Comparison of ENCODE assay signal across 1 cellular context in the genomic region with DNA sequence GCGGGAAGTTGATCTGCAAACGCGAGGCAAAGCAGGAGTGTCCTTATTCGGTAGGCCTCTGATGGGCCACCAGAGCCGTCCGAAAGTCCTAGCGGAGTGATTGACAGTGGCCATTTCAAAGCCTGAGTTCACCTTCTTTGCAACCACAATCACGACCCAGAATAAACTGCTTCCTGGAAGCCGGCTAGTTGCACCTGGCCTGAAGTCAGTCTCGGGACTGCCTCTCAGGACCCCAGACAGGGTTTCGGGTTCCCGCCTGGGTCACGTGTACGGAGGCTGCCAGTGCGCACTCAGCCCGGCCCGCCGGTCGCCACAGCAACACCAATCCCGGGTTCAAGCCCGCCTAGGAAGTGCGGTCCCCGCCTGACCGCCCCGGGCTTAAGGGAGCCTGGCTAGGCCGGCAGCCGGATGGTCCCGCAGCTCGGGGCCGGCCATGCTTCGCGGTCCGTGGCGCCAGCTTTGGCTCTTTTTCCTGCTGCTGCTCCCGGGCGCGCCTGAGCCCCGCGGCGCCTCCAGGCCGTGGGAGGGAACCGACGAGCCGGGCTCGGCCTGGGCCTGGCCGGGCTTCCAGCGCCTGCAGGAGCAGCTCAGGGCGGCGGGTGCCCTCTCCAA.
TF ChIP-seq lines count a peak whose summit lies in the region.

A gene with protein sequence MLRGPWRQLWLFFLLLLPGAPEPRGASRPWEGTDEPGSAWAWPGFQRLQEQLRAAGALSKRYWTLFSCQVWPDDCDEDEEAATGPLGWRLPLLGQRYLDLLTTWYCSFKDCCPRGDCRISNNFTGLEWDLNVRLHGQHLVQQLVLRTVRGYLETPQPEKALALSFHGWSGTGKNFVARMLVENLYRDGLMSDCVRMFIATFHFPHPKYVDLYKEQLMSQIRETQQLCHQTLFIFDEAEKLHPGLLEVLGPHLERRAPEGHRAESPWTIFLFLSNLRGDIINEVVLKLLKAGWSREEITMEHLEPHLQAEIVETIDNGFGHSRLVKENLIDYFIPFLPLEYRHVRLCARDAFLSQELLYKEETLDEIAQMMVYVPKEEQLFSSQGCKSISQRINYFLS (plus strand): TSS at position 375 of the 612 bp plus-strand sequence. CDS start 59 bp downstream, at position 434.

TF ChIP-seq in K562, 482 proteins besides CTCF, POLR2A, EP300 and RAD21 (continued from another document and continues in another):
- TF ChIP-seq, protein P1, sequence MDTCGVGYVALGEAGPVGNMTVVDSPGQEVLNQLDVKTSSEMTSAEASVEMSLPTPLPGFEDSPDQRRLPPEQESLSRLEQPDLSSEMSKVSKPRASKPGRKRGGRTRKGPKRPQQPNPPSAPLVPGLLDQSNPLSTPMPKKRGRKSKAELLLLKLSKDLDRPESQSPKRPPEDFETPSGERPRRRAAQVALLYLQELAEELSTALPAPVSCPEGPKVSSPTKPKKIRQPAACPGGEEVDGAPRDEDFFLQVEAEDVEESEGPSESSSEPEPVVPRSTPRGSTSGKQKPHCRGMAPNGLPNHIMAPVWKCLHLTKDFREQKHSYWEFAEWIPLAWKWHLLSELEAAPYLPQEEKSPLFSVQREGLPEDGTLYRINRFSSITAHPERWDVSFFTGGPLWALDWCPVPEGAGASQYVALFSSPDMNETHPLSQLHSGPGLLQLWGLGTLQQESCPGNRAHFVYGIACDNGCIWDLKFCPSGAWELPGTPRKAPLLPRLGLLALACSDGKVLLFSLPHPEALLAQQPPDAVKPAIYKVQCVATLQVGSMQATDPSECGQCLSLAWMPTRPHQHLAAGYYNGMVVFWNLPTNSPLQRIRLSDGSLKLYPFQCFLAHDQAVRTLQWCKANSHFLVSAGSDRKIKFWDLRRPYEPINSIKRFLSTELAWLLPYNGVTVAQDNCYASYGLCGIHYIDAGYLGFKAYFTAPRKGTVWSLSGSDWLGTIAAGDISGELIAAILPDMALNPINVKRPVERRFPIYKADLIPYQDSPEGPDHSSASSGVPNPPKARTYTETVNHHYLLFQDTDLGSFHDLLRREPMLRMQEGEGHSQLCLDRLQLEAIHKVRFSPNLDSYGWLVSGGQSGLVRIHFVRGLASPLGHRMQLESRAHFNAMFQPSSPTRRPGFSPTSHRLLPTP (IDR thresholded peaks at IDR 0.05; ENCODE audit: borderline replicate concordance, extremely low read depth, insufficient read length) = no peak
- TF ChIP-seq MCM2 (IDR thresholded peaks at IDR 0.05; ENCODE audit: low read depth) (no peak), ZFP36 (IDR thresholded peaks at IDR 0.05; ENCODE audit: low read depth, low read length, partially characterized antibody) (no peak), HOXB6 (CRISPR knock-in tag; IDR thresholded peaks at IDR 0.05; ENCODE audit: borderline replicate concordance) (no peak), ZNF717 (CRISPR knock-in tag; IDR thresholded peaks at IDR 0.05) (no peak), ELF4 (CRISPR knock-in tag; IDR thresholded peaks at IDR 0.05) (no peak), TBL1XR1 (IDR thresholded peaks at IDR 0.05; ENCODE audit: low read length in 2 of 2) (no peak), NEUROD1 (IDR thresholded peaks at IDR 0.05; ENCODE audit: borderline replicate concordance, low read depth, low read length, partially characterized antibody) (no peak), ZNF282 (CRISPR knock-in tag; IDR thresholded peaks at IDR 0.05) (0 out of 2 replicates have a peak, but pooled peaks have one; percentile 83), ZZZ3 (IDR thresholded peaks at IDR 0.05) (no peak), MAFF (IDR thresholded peaks at IDR 0.05; ENCODE audit: low read length) (no peak), NFXL1 (CRISPR knock-in tag; IDR thresholded peaks at IDR 0.05) (no peak), SPI1 (IDR thresholded peaks at IDR 0.05; ENCODE audit: borderline replicate concordance, low read depth, low read length) (peak; percentile 33; the same call in 1 of the 2 replicates), PHTF2 (CRISPR knock-in tag; IDR thresholded peaks at IDR 0.05) (no peak), SREBF2 (CRISPR knock-in tag; IDR thresholded peaks at IDR 0.05) (no peak), PYGO2 (tag; IDR thresholded peaks at IDR 0.05) (no peak), POLR2G (IDR thresholded peaks at IDR 0.05; ENCODE audit: low read depth, low read length) (peak; percentile 95), ZNF445 (CRISPR knock-in tag; IDR thresholded peaks at IDR 0.05; ENCODE audit: low read depth) (no peak), GTF2E2 (tag; IDR thresholded peaks at IDR 0.05) (peak; percentile 87), BCL6 (CRISPR knock-in tag; IDR thresholded peaks at IDR 0.05) (no peak), ZNF175 (CRISPR knock-in tag; IDR thresholded peaks at IDR 0.05; ENCODE audit: low read depth) (no peak), ARNT (IDR thresholded peaks at IDR 0.05) (no peak), NONO (IDR thresholded peaks at IDR 0.05; ENCODE audit: low read depth in 2 of 2, low read length in 1 of 2) (peak in 1 of 2 experiments; percentile 89; a peak in 2 of 4 replicates)
- TF ChIP-seq, protein P2, sequence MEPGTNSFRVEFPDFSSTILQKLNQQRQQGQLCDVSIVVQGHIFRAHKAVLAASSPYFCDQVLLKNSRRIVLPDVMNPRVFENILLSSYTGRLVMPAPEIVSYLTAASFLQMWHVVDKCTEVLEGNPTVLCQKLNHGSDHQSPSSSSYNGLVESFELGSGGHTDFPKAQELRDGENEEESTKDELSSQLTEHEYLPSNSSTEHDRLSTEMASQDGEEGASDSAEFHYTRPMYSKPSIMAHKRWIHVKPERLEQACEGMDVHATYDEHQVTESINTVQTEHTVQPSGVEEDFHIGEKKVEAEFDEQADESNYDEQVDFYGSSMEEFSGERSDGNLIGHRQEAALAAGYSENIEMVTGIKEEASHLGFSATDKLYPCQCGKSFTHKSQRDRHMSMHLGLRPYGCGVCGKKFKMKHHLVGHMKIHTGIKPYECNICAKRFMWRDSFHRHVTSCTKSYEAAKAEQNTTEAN (CRISPR knock-in tag; IDR thresholded peaks at IDR 0.05) = no peak
- TF ChIP-seq, protein P3, sequence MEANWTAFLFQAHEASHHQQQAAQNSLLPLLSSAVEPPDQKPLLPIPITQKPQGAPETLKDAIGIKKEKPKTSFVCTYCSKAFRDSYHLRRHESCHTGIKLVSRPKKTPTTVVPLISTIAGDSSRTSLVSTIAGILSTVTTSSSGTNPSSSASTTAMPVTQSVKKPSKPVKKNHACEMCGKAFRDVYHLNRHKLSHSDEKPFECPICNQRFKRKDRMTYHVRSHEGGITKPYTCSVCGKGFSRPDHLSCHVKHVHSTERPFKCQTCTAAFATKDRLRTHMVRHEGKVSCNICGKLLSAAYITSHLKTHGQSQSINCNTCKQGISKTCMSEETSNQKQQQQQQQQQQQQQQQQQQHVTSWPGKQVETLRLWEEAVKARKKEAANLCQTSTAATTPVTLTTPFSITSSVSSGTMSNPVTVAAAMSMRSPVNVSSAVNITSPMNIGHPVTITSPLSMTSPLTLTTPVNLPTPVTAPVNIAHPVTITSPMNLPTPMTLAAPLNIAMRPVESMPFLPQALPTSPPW (CRISPR knock-in tag; IDR thresholded peaks at IDR 0.05) = peak; percentile 40; the same call in 1 of the 2 replicates
- TF ChIP-seq, protein P4, sequence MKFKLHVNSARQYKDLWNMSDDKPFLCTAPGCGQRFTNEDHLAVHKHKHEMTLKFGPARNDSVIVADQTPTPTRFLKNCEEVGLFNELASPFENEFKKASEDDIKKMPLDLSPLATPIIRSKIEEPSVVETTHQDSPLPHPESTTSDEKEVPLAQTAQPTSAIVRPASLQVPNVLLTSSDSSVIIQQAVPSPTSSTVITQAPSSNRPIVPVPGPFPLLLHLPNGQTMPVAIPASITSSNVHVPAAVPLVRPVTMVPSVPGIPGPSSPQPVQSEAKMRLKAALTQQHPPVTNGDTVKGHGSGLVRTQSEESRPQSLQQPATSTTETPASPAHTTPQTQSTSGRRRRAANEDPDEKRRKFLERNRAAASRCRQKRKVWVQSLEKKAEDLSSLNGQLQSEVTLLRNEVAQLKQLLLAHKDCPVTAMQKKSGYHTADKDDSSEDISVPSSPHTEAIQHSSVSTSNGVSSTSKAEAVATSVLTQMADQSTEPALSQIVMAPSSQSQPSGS (CRISPR knock-in tag; IDR thresholded peaks at IDR 0.05) = 0 out of 2 replicates have a peak, but pooled peaks have one; percentile 61
- TF ChIP-seq, protein P5, sequence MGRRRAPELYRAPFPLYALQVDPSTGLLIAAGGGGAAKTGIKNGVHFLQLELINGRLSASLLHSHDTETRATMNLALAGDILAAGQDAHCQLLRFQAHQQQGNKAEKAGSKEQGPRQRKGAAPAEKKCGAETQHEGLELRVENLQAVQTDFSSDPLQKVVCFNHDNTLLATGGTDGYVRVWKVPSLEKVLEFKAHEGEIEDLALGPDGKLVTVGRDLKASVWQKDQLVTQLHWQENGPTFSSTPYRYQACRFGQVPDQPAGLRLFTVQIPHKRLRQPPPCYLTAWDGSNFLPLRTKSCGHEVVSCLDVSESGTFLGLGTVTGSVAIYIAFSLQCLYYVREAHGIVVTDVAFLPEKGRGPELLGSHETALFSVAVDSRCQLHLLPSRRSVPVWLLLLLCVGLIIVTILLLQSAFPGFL (CRISPR knock-in tag; IDR thresholded peaks at IDR 0.05) = no peak
- TF ChIP-seq, protein P6, sequence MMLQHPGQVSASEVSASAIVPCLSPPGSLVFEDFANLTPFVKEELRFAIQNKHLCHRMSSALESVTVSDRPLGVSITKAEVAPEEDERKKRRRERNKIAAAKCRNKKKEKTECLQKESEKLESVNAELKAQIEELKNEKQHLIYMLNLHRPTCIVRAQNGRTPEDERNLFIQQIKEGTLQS (IDR thresholded peaks at IDR 0.05) = no peak
- TF ChIP-seq, protein P6 (CRISPR knock-in tag; conservative IDR thresholded peaks at IDR 0.05) = peak; percentile 79
- TF ChIP-seq, protein P7, sequence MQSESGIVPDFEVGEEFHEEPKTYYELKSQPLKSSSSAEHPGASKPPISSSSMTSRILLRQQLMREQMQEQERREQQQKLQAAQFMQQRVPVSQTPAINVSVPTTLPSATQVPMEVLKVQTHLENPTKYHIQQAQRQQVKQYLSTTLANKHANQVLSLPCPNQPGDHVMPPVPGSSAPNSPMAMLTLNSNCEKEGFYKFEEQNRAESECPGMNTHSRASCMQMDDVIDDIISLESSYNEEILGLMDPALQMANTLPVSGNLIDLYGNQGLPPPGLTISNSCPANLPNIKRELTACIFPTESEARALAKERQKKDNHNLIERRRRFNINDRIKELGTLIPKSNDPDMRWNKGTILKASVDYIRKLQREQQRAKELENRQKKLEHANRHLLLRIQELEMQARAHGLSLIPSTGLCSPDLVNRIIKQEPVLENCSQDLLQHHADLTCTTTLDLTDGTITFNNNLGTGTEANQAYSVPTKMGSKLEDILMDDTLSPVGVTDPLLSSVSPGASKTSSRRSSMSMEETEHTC (IDR thresholded peaks at IDR 0.05) = peak; percentile 53; the same call in 1 of the 2 replicates
- TF ChIP-seq, protein P8, sequence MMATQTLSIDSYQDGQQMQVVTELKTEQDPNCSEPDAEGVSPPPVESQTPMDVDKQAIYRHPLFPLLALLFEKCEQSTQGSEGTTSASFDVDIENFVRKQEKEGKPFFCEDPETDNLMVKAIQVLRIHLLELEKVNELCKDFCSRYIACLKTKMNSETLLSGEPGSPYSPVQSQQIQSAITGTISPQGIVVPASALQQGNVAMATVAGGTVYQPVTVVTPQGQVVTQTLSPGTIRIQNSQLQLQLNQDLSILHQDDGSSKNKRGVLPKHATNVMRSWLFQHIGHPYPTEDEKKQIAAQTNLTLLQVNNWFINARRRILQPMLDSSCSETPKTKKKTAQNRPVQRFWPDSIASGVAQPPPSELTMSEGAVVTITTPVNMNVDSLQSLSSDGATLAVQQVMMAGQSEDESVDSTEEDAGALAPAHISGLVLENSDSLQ (IDR thresholded peaks at IDR 0.05) = peak; percentile 94
- TF ChIP-seq, protein P9, sequence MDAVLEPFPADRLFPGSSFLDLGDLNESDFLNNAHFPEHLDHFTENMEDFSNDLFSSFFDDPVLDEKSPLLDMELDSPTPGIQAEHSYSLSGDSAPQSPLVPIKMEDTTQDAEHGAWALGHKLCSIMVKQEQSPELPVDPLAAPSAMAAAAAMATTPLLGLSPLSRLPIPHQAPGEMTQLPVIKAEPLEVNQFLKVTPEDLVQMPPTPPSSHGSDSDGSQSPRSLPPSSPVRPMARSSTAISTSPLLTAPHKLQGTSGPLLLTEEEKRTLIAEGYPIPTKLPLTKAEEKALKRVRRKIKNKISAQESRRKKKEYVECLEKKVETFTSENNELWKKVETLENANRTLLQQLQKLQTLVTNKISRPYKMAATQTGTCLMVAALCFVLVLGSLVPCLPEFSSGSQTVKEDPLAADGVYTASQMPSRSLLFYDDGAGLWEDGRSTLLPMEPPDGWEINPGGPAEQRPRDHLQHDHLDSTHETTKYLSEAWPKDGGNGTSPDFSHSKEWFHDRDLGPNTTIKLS (IDR thresholded peaks at IDR 0.05; ENCODE audit: borderline replicate concordance, low read depth) = no peak; the same call in 1 of the 2 replicates
- TF ChIP-seq, protein P10, sequence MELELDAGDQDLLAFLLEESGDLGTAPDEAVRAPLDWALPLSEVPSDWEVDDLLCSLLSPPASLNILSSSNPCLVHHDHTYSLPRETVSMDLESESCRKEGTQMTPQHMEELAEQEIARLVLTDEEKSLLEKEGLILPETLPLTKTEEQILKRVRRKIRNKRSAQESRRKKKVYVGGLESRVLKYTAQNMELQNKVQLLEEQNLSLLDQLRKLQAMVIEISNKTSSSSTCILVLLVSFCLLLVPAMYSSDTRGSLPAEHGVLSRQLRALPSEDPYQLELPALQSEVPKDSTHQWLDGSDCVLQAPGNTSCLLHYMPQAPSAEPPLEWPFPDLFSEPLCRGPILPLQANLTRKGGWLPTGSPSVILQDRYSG (tag; conservative IDR thresholded peaks at IDR 0.05; ENCODE audit: low read depth) = no peak; the same call in 1 of the 2 replicates
